Comparison of ENCODE assay signal across 5 cellular contexts in the genomic region with DNA sequence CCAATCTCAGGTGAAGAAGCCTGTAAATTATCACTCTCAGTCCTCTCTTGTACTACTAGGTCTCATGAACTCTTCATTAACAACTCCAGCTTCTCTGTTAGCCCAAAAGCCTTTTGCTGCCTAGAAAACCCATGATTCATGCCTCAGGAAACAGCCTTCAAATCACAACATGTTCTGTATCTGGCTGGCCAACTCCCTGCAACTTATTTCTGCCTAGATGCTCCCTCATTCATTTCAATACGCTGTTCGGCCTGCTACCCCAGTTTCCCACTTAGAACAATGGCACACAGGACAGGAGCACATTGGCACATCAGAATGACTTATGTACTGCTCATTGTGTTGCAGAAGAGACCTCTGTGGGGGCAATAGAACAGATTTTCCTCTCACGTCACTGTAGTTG. TPM values are rescaled to one million over a fixed set of nuclear protein-coding genes. Genes with fewer than 3 reads are reported as not detected.
"Had no signal": no experiment of that assay in that cellular context is flagged by ENCODE, and none has a peak within 500 bp of the region (broad histone marks: within the 10 kb centered on the region; RNA-seq: fewer than 3 reads in every experiment).

No MANE protein-coding gene starts in this region.

RNA-seq across cellular contexts. Expression of a gene that starts 9.3 kb away (rescaled TPM):
- total RNA-seq: GM23248, H4, H7, H9 had no signal
- polyA plus RNA-seq: GM23248, H1 had no signal
